17 cellular contexts compared by ENCODE assay signal in genomic region chr4:13511101-13511500, GRCh38. TPM values are rescaled to one million over a fixed set of nuclear protein-coding genes. Genes with fewer than 3 reads are reported as not detected.
"Had no signal": no experiment of that assay in that cellular context is flagged by ENCODE, and none has a peak within 500 bp of the region (broad histone marks: within the 10 kb centered on the region; RNA-seq: fewer than 3 reads in every experiment).

No MANE protein-coding gene starts in this region.

- DNase-seq: activated gamma-delta T cell treated with Interleukin-2 at 50 U/mL for 16 hours; activated T-cell treated with anti-CD3 and anti-CD28 coated beads, Interleukin-2, amount 50 U/mL, for 1 hour; colonic mucosa; dorsolateral prefrontal cortex; effector memory CD8-positive, alpha-beta T cell; heart left ventricle; lower lobe of right lung; naive thymus-derived CD8-positive, alpha-beta T cell; posterior cingulate gyrus; stimulated activated CD4-positive, alpha-beta T cell treated with anti-CD3 and anti-CD28 coated beads, Interleukin-15, amount 100 ng/mL, for 24 hours; stomach; transverse colon had no signal

- ATAC-seq: effector memory CD8-positive, alpha-beta T cell; esophagus mucosa; gastroesophageal sphincter; heart left ventricle; lower lobe of right lung; naive thymus-derived CD8-positive, alpha-beta T cell; sciatic nerve; stimulated activated memory B cell treated with anti-CD40 and anti-IgM and Interleukin-4, amounts not matched to agents 10 μg/mL and 1 μg/mL and 100 μg/mL, for 72 hours had no signal

RNA-seq across cellular contexts. Expression of gene NKX3-2, which starts 33.2 kb away (rescaled TPM):
- total RNA-seq: dorsolateral prefrontal cortex; endothelial cell of umbilical vein; esophagus mucosa; lower lobe of right lung; naive thymus-derived CD8-positive, alpha-beta T cell; sciatic nerve had no signal
